Comparison of ENCODE assay signal across 1 cellular context in the genomic region with DNA sequence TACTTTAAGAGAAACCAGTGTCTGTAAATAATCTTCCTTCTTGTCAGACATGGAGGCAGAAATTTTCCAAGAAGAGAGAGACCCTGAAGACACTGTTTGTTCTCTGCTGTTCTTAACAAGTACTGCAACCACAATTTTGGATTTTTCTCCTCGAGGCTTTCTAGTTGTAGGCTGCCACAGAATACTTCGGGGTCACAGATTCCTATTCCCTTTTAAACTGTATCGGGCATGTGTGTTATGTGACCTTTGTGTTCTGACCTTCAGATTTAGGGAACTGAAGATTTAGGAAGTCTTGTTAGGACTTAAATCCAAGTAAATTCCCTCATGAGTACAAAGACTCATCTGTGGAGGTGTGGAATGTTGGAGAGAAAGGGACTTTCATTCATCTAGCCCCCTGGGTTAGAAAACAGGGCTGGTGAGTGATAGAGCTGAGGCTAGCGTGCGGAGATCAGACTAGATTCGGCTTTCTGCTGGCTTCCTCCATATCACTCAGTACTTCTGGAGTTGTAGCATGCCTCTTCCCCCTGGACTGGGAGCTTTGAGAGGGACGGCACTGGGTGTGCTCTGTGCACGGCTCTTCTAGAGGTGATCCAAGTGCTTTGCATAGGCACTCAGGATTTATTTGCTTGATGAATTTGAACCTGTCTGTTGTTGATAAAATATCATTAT.
TF ChIP-seq lines count a peak whose summit lies in the region.

No MANE protein-coding gene starts in this region.

TF ChIP-seq in GM23338, 12 proteins besides CTCF, POLR2A, EP300 and RAD21:
- TF ChIP-seq, protein P1, sequence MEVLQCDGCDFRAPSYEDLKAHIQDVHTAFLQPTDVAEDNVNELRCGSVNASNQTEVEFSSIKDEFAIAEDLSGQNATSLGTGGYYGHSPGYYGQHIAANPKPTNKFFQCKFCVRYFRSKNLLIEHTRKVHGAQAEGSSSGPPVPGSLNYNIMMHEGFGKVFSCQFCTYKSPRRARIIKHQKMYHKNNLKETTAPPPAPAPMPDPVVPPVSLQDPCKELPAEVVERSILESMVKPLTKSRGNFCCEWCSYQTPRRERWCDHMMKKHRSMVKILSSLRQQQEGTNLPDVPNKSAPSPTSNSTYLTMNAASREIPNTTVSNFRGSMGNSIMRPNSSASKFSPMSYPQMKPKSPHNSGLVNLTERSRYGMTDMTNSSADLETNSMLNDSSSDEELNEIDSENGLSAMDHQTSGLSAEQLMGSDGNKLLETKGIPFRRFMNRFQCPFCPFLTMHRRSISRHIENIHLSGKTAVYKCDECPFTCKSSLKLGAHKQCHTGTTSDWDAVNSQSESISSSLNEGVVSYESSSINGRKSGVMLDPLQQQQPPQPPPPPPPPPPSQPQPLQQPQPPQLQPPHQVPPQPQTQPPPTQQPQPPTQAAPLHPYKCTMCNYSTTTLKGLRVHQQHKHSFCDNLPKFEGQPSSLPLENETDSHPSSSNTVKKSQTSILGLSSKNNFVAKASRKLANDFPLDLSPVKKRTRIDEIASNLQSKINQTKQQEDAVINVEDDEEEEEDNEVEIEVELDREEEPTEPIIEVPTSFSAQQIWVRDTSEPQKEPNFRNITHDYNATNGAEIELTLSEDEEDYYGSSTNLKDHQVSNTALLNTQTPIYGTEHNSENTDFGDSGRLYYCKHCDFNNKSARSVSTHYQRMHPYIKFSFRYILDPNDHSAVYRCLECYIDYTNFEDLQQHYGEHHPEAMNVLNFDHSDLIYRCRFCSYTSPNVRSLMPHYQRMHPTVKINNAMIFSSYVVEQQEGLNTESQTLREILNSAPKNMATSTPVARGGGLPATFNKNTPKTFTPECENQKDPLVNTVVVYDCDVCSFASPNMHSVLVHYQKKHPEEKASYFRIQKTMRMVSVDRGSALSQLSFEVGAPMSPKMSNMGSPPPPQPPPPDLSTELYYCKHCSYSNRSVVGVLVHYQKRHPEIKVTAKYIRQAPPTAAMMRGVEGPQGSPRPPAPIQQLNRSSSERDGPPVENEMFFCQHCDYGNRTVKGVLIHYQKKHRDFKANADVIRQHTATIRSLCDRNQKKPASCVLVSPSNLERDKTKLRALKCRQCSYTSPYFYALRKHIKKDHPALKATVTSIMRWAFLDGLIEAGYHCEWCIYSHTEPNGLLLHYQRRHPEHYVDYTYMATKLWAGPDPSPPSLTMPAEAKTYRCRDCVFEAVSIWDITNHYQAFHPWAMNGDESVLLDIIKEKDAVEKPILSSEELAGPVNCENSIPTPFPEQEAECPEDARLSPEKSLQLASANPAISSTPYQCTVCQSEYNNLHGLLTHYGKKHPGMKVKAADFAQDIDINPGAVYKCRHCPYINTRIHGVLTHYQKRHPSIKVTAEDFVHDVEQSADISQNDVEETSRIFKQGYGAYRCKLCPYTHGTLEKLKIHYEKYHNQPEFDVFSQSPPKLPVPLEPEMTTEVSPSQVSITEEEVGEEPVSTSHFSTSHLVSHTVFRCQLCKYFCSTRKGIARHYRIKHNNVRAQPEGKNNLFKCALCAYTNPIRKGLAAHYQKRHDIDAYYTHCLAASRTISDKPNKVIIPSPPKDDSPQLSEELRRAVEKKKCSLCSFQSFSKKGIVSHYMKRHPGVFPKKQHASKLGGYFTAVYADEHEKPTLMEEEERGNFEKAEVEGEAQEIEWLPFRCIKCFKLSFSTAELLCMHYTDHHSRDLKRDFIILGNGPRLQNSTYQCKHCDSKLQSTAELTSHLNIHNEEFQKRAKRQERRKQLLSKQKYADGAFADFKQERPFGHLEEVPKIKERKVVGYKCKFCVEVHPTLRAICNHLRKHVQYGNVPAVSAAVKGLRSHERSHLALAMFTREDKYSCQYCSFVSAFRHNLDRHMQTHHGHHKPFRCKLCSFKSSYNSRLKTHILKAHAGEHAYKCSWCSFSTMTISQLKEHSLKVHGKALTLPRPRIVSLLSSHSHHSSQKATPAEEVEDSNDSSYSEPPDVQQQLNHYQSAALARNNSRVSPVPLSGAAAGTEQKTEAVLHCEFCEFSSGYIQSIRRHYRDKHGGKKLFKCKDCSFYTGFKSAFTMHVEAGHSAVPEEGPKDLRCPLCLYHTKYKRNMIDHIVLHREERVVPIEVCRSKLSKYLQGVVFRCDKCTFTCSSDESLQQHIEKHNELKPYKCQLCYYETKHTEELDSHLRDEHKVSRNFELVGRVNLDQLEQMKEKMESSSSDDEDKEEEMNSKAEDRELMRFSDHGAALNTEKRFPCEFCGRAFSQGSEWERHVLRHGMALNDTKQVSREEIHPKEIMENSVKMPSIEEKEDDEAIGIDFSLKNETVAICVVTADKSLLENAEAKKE (CRISPR knock-in tag; IDR thresholded peaks at IDR 0.05), result no peak
- TF ChIP-seq CREB1 (CRISPR knock-in tag; IDR thresholded peaks at IDR 0.05; ENCODE audit: low read depth) (no peak), POLR2AphosphoS5 (IDR thresholded peaks at IDR 0.05; ENCODE audit: low read depth) (no peak), NANOG (IDR thresholded peaks at IDR 0.05; ENCODE audit: borderline replicate concordance) (no peak), STAT1 (IDR thresholded peaks at IDR 0.05; ENCODE audit: unreplicated experiment) (no peak)
